ENCODE assay signal across 17 cellular contexts in genomic region chr9:38434365-38434764, GRCh38. TPM values are rescaled to one million over a fixed set of nuclear protein-coding genes. Genes with fewer than 3 reads are reported as not detected.
DNase-seq lines count a peak whose midpoint lies in the region; ATAC-seq and TF ChIP-seq lines count a peak whose summit lies in the region.
"Had no signal": no experiment of that assay in that cellular context is flagged by ENCODE, and none has a peak within 500 bp of the region (broad histone marks: within the 10 kb centered on the region; RNA-seq: fewer than 3 reads in every experiment).

No MANE protein-coding gene starts in this region.

- CTCF ChIA-PET in PC-3 (lab: Charles Lee): no interaction called here

- no peaks in the 10 kb centered on the region for H3F3A ChIP-seq in smooth muscle cell (ENCODE audit: low read depth)
- no peaks in the 10 kb centered on the region for H3F3A ChIP-seq in PC-3 (ENCODE audit: low read length, unreplicated experiment)

- intact Hi-C loops in prostate gland (cut with DNase I): loop anchor here (5.0 kb wide), 1 partner anchor 62 kb away; no protein-coding TSS in a partner anchor
- intact Hi-C loops in PC-3 (cut with micrococcal nuclease): no loop called here

- DNase-seq in OCI-M1 (lab: John Stamatoyannopoulos, UW): peak; percentile 32
- DNase-seq in endodermal cell: no peak
- no peak for DNase-seq in smooth muscle cell (lab: John Stamatoyannopoulos, UW; ENCODE audit: unreplicated experiment)
- no peak for DNase-seq in stimulated activated CD4-positive, alpha-beta T cell treated with anti-CD3 and anti-CD28 coated beads, Interleukin-4, amount 100 ng/mL, for 4 hours
- no peak for DNase-seq in prostate gland (ENCODE audit: low spot score)
- no peak for DNase-seq in PC-3
- DNase-seq: ACHN; CD4-positive, alpha-beta memory T cell; DMS153; DMS79 treated with DMSO at 0.1 percent for 48 hours; EL; H7 had no signal

- no peak for TF ChIP-seq POLR2A in prostate gland (IDR thresholded peaks at IDR 0.05)

- H3K79me2 ChIP-seq in smooth muscle cell (ENCODE audit: low read depth) (no peaks in the 10 kb centered on the region), PC-3 (ENCODE audit: low read length) (no peaks in the 10 kb centered on the region)

- H3K9ac ChIP-seq in BLaER1 (no peak overlapping the region), endodermal cell (ENCODE audit: extremely low read depth, low read length, poor library complexity, severe bottlenecking) (peak overlapping the region; percentile 44), smooth muscle cell (ENCODE audit: low read depth) (no peak overlapping the region), PC-3 (ENCODE audit: low read length) (no peak overlapping the region)

- H3K4me3 Mint-ChIP-seq in endodermal cell: no peak overlapping the region
- H3K4me3 Mint-ChIP-seq: CD4-positive, alpha-beta memory T cell; GM23338 had no signal

- no peaks in the 10 kb centered on the region for H4K20me1 ChIP-seq in BLaER1
- no peaks in the 10 kb centered on the region for H4K20me1 ChIP-seq in smooth muscle cell (ENCODE audit: low read depth)
- H4K20me1 ChIP-seq in PC-3 (ENCODE audit: low read length): no peaks in the 10 kb centered on the region

- TF ChIP-seq CTCF in endodermal cell (conservative IDR thresholded peaks at IDR 0.05) (no peak), smooth muscle cell (IDR thresholded peaks at IDR 0.05; ENCODE audit: borderline replicate concordance, insufficient read depth, poor library complexity, severe bottlenecking) (no peak), prostate gland (IDR thresholded peaks at IDR 0.05) (no peak), PC-3 (conservative IDR thresholded peaks at IDR 0.05; ENCODE audit: low read depth, low read length) (no peak)

- H3K27me3 Mint-ChIP-seq in endodermal cell (ENCODE audit: insufficient read depth): peaks cover 2% of the 10 kb centered on the region

- BruUV-seq in PC-3 (replicated peaks; lab: Mats Ljungman, UMichigan): no TSS peak

- H3K4me1 ChIP-seq in BLaER1 (peaks cover 49% of the 10 kb centered on the region), endodermal cell (ENCODE audit: control insufficient read depth, insufficient read depth, low read length) (peaks cover 14% of the 10 kb centered on the region), smooth muscle cell (ENCODE audit: low read depth) (no peaks in the 10 kb centered on the region), prostate gland (replicated peaks) (no peaks in the 10 kb centered on the region), PC-3 (ENCODE audit: insufficient read depth, low read length) (peaks cover 14% of the 10 kb centered on the region)

- WGBS in endodermal cell (ENCODE audit: insufficient coverage in 1 of 2, insufficient read length in 1 of 2), 2 experiments: 46 to 49% methylated on average over 3 of the region's 3 CpGs
- 45% methylated on average over 3 of the region's 3 CpGs for WGBS in smooth muscle cell (ENCODE audit: low lambda C conversion rate)
- 49% methylated on average over 3 of the region's 3 CpGs for WGBS in prostate gland

- H3K9me3 ChIP-seq in BLaER1 (no peaks in the 10 kb centered on the region), endodermal cell (ENCODE audit: control insufficient read depth, low read length) (peaks cover 11% of the 10 kb centered on the region), smooth muscle cell (replicated peaks; ENCODE audit: low read depth) (no peaks in the 10 kb centered on the region), prostate gland (no peaks in the 10 kb centered on the region), PC-3 (ENCODE audit: low read length) (no peaks in the 10 kb centered on the region)

- H2AFZ ChIP-seq in smooth muscle cell (ENCODE audit: low read depth): peak overlapping the region; percentile 5
- H2AFZ ChIP-seq in PC-3 (ENCODE audit: low read length): no peak overlapping the region
- H2AFZ ChIP-seq: GM23338 had no signal

- no peaks in the 10 kb centered on the region for H3K36me3 ChIP-seq in BLaER1
- no peaks in the 10 kb centered on the region for H3K36me3 ChIP-seq in endodermal cell (ENCODE audit: control insufficient read depth, insufficient read depth, low read length)
- H3K36me3 ChIP-seq in smooth muscle cell (ENCODE audit: low read depth): no peaks in the 10 kb centered on the region
- H3K36me3 ChIP-seq in prostate gland: no peaks in the 10 kb centered on the region
- no peaks in the 10 kb centered on the region for H3K36me3 ChIP-seq in PC-3 (ENCODE audit: low read depth, low read length)

- H3K27ac ChIP-seq in BLaER1 (no peak overlapping the region), endodermal cell (ENCODE audit: low read depth, low read length) (no peak overlapping the region), smooth muscle cell (ENCODE audit: low read depth) (no peak overlapping the region), prostate gland (no peak overlapping the region), PC-3 (ENCODE audit: low read length) (no peak overlapping the region)
- H3K27ac ChIP-seq: C4-2B, HL-60 had no signal

- H3K27me3 ChIP-seq in BLaER1: no peaks in the 10 kb centered on the region
- H3K27me3 ChIP-seq in endodermal cell (ENCODE audit: control insufficient read depth, insufficient read depth, low read length, poor library complexity, severe bottlenecking): no peaks in the 10 kb centered on the region
- H3K27me3 ChIP-seq in smooth muscle cell (ENCODE audit: low read depth): peaks cover 10% of the 10 kb centered on the region
- H3K27me3 ChIP-seq in prostate gland (replicated peaks; ENCODE audit: insufficient read depth): no peaks in the 10 kb centered on the region
- H3K27me3 ChIP-seq in PC-3 (ENCODE audit: low read length): no peaks in the 10 kb centered on the region

- H3K4me2 ChIP-seq in BLaER1: peak overlapping the region; percentile 29; the same call in 1 of the 2 replicates
- H3K4me2 ChIP-seq in smooth muscle cell: no peak overlapping the region
- H3K4me2 ChIP-seq in PC-3 (ENCODE audit: low read length): no peak overlapping the region
- H3K4me2 ChIP-seq: GM23338 had no signal

- no peaks in the 10 kb centered on the region for H3K9me2 ChIP-seq in PC-3 (replicated peaks; ENCODE audit: low read length)

- no peaks in the 10 kb centered on the region for H3K36me3 Mint-ChIP-seq in endodermal cell (ENCODE audit: low read depth)
- H3K36me3 Mint-ChIP-seq: CD4-positive, alpha-beta memory T cell had no signal

- peaks cover 3% of the 10 kb centered on the region for H3K9me3 Mint-ChIP-seq in endodermal cell
- H3K9me3 Mint-ChIP-seq: CD4-positive, alpha-beta memory T cell; GM23338 had no signal

- peak overlapping the region; percentile 89 for H3K27ac Mint-ChIP-seq in endodermal cell
- H3K27ac Mint-ChIP-seq: GM23338 had no signal

- H3K4me1 Mint-ChIP-seq in endodermal cell: peaks cover 26% of the 10 kb centered on the region

- ATAC-seq in PC-3: no peak
- ATAC-seq: GM23338 had no signal

- POLR2A ChIA-PET in PC-3 (lab: Charles Lee; ENCODE audit: unreplicated experiment): no interaction called here

- H3K4me3 ChIP-seq in BLaER1: no peak overlapping the region
- peak overlapping the region; percentile 45 for H3K4me3 ChIP-seq in endodermal cell (ENCODE audit: low read length)
- H3K4me3 ChIP-seq in smooth muscle cell: no peak overlapping the region
- H3K4me3 ChIP-seq in prostate gland: no peak overlapping the region
- H3K4me3 ChIP-seq in PC-3 (ENCODE audit: low read length): no peak overlapping the region
- H3K4me3 ChIP-seq: GM23338 had no signal

RNA-seq across cellular contexts. Expression of gene IGFBPL1, which starts 10.1 kb away (rescaled TPM):
- 10 to 100 TPM; 40.5 to 90.3 TPM for total RNA-seq in endodermal cell
- 113 TPM for polyA plus RNA-seq in endodermal cell (2013, experiment 1 of 2)
- polyA plus RNA-seq in endodermal cell (2013, experiment 2 of 2): 112 TPM
- total RNA-seq in smooth muscle cell: 7.9 and 9.4 TPM in 2 replicates
- polyA plus RNA-seq in smooth muscle cell: 2.1 and 2.9 TPM in 2 replicates
- total RNA-seq in prostate gland: 10 to 100 TPM in 1 of 2 donors, under 1 TPM in 1; 0.32 to 14.3 TPM
- total RNA-seq in PC-3 (2014; rRNA removed): 0.66 TPM in 1 of 2 replicates, not detected in the other
- total RNA-seq: A172; CD4-positive, alpha-beta memory T cell had no signal
- polyA plus RNA-seq: CD4-positive, alpha-beta memory T cell had no signal

RNA-seq across cellular contexts. Expression of gene ALDH1B1, which starts 41.9 kb away (rescaled TPM):
- total RNA-seq in endodermal cell: 10 to 100 TPM; 47.7 to 59.9 TPM
- 22.3 TPM for polyA plus RNA-seq in endodermal cell (2013, experiment 1 of 2)
- 20.0 TPM for polyA plus RNA-seq in endodermal cell (2013, experiment 2 of 2)
- 24.6 and 25.3 TPM in 2 replicates for total RNA-seq in smooth muscle cell
- 29.0 and 31.9 TPM in 2 replicates for polyA plus RNA-seq in smooth muscle cell
- total RNA-seq in prostate gland: 10 to 100 TPM; 42.5 to 88.8 TPM
- 28.6 and 29.0 TPM in 2 replicates for total RNA-seq in PC-3 (2014; rRNA removed)
